In genomic region chr7:116231543-116232401, GRCh38 we compare ENCODE assay signal across 8 cellular contexts. TPM values are rescaled to one million over a fixed set of nuclear protein-coding genes. Genes with fewer than 3 reads are reported as not detected.
DNase-seq lines count a peak whose midpoint lies in the region; TF ChIP-seq lines count a peak whose summit lies in the region.

No MANE protein-coding gene starts in this region.

- in situ Hi-C loops in SK-MEL-5 (cut with HindIII; ENCODE audit: low pct_unique_long_range_greater_than_20kb, low sequenced_read_pairs): no loop called here

- no peak overlapping the region for H3K4me3 ChIP-seq in fibroblast of mammary gland (ENCODE audit: control insufficient read depth, low read depth, low read length)
- H3K4me3 ChIP-seq in skeletal muscle cell (ENCODE audit: low read depth, low read length): no peak overlapping the region

- TF ChIP-seq CTCF in fibroblast of mammary gland (conservative IDR thresholded peaks at IDR 0.05; ENCODE audit: control insufficient read depth, insufficient read depth, low read depth, low read length): no peak

- DNase-seq in NCI-H2107 treated with DMSO at 0.1 percent for 48 hours (lab: John Stamatoyannopoulos, UW; ENCODE audit: unreplicated experiment) (peak; percentile 10), NCI-H2107 (lab: John Stamatoyannopoulos, UW) (no peak), SK-MEL-5 (ENCODE audit: low read depth, low spot score) (peak; percentile 63), fibroblast of mammary gland (ENCODE audit: low read depth) (peak; percentile 74), skeletal muscle cell (ENCODE audit: low read depth) (peak; percentile 52), cortex of kidney (lab: John Stamatoyannopoulos, UW) (no peak), hepatic stellate cell (ENCODE audit: low spot score) (no peak), NCI-H1436 (lab: John Stamatoyannopoulos, UW) (no peak)

RNA-seq across cellular contexts. Expression of gene TES, which starts 21.4 kb away (rescaled TPM):
- total RNA-seq in SK-MEL-5 (2014; rRNA removed; shearing (Covaris generic)): 37.6 and 40.5 TPM in 2 replicates
- 31.3 and 36.6 TPM in 2 replicates for polyA plus RNA-seq in SK-MEL-5 (2015; cell fraction: cytosol; rRNA removed)
- polyA plus RNA-seq in SK-MEL-5 (2015; cell fraction: nucleus; rRNA removed): 17.7 and 19.4 TPM in 2 replicates

Comparison
In these comparisons a context has a peak if more than half of its experiments do, and no peak if none do; other contexts are left out.
1. DNase-seq: peak in NCI-H2107 treated with DMSO at 0.1 percent for 48 hours (single experiment), SK-MEL-5 (single experiment), fibroblast of mammary gland (single experiment) and skeletal muscle cell (single experiment); none in NCI-H2107 (single experiment), cortex of kidney (single experiment), hepatic stellate cell (single experiment) and NCI-H1436 (single experiment).